Comparison of ENCODE assay signal across 28 cellular contexts in genomic region chr3:197701851-197702250, GRCh38.
"Had no signal": no experiment of that assay in that cellular context is flagged by ENCODE, and none has a peak within 500 bp of the region (broad histone marks: within the 10 kb centered on the region; RNA-seq: fewer than 3 reads in every experiment).

No MANE protein-coding gene starts in this region.

- DNase-seq: activated CD4-positive, alpha-beta T cell treated with anti-CD3 and anti-CD28 coated beads, Interleukin-2, amount 10 ng/mL, durations not matched to agents 24 days and 14 days; activated CD4-positive, alpha-beta T cell treated with anti-CD3 and anti-CD28 coated beads, Interleukin-2, amount 50 U/mL, for 48 hours; activated CD4-positive, CD25-positive, alpha-beta regulatory T cell treated with anti-CD3 and anti-CD28 coated beads, Interleukin-2, amount 50 U/mL, for 72 hours; activated CD8-positive, alpha-beta memory T cell treated with anti-CD3 and anti-CD28 coated beads, Interleukin-2, amount 10 ng/mL, durations not matched to agents 7 days and 5 days; activated effector memory CD4-positive, alpha-beta T cell treated with anti-CD3 and anti-CD28 coated beads, Interleukin-2, amount 50 U/mL, for 16 hours; activated naive CD4-positive, alpha-beta T cell treated with Interleukin-2 at 50 U/mL for 16 hours; activated naive CD8-positive, alpha-beta T cell treated with anti-CD3 and anti-CD28 coated beads, Interleukin-2, amount 10 ng/mL, durations not matched to agents 7 days and 5 days; activated T-cell treated with anti-CD3 and anti-CD28 coated beads, Interleukin-2, amount 50 U/mL, for 24 hours; aorta; body of pancreas; central memory CD4-positive, alpha-beta T cell; MG63; MV-4-11; NCI-H1092 treated with DMSO at 0.1 percent for 48 hours; NCI-H1417 treated with DMSO at 0.1 percent for 48 hours; NCI-H1694; NCI-H2029; NCI-H2107; NCI-H2171 treated with DMSO at 0.1 percent for 48 hours; NCI-H226; NCI-H526; PC-9; T-cell had no signal

- H3K4me1 Mint-ChIP-seq: activated CD4-positive, alpha-beta T cell treated with anti-CD3 and anti-CD28 coated beads, Interleukin-2, amount 10 ng/mL, durations not matched to agents 24 days and 14 days; WTC11 had no signal

- H3K4me3 Mint-ChIP-seq: activated CD4-positive, alpha-beta T cell treated with anti-CD3 and anti-CD28 coated beads, Interleukin-2, amount 10 ng/mL, durations not matched to agents 24 days and 14 days; activated CD8-positive, alpha-beta memory T cell treated with anti-CD3 and anti-CD28 coated beads, Interleukin-2, amount 10 ng/mL, durations not matched to agents 7 days and 5 days; activated naive CD8-positive, alpha-beta T cell treated with anti-CD3 and anti-CD28 coated beads, Interleukin-2, amount 10 ng/mL, durations not matched to agents 7 days and 5 days; activated T-cell treated with anti-CD3 and anti-CD28 coated beads, Interleukin-2, amount 50 U/mL, for 24 hours; activated T-helper 1 cell treated with anti-CD3 and anti-CD28 coated beads, Interleukin-12 subunit alpha, Interleukin-12 subunit beta, Interleukin-2, Interleukin-4 antibody, amounts not matched to agents 30 ng/mL and 10 ng/mL and 1 ng/mL, durations not matched to agents 14 hours and 24 hours and 36 hours; IgD-negative memory B cell; T-cell; WTC11 had no signal

- ATAC-seq: activated CD8-positive, alpha-beta memory T cell treated with anti-CD3 and anti-CD28 coated beads, Interleukin-2, amount 10 ng/mL, durations not matched to agents 7 days and 5 days; body of pancreas; Right ventricle myocardium inferior; T-cell; WTC11 had no signal

- H3K4me3 ChIP-seq: body of pancreas, MG63, PC-9, SK-N-MC had no signal

- H3K27me3 Mint-ChIP-seq: activated CD4-positive, alpha-beta T cell treated with anti-CD3 and anti-CD28 coated beads, Interleukin-2, amount 10 ng/mL, durations not matched to agents 24 days and 14 days; activated CD8-positive, alpha-beta memory T cell treated with anti-CD3 and anti-CD28 coated beads, Interleukin-2, amount 10 ng/mL, durations not matched to agents 7 days and 5 days; activated naive CD8-positive, alpha-beta T cell treated with anti-CD3 and anti-CD28 coated beads, Interleukin-2, amount 10 ng/mL, durations not matched to agents 7 days and 5 days; activated T-cell treated with anti-CD3 and anti-CD28 coated beads, Interleukin-2, amount 50 U/mL, for 24 hours; IgD-negative memory B cell; T-cell had no signal

- H3K9me3 Mint-ChIP-seq: activated CD4-positive, alpha-beta T cell treated with anti-CD3 and anti-CD28 coated beads, Interleukin-2, amount 10 ng/mL, durations not matched to agents 24 days and 14 days; activated naive CD8-positive, alpha-beta T cell treated with anti-CD3 and anti-CD28 coated beads, Interleukin-2, amount 10 ng/mL, durations not matched to agents 7 days and 5 days; activated T-cell treated with anti-CD3 and anti-CD28 coated beads, Interleukin-2, amount 50 U/mL, for 24 hours; activated T-helper 1 cell treated with anti-CD3 and anti-CD28 coated beads, Interleukin-12 subunit alpha, Interleukin-12 subunit beta, Interleukin-2, Interleukin-4 antibody, amounts not matched to agents 30 ng/mL and 10 ng/mL and 1 ng/mL, durations not matched to agents 14 hours and 24 hours and 36 hours; IgD-negative memory B cell; T-cell had no signal

- H3K27ac Mint-ChIP-seq: activated CD4-positive, alpha-beta T cell treated with anti-CD3 and anti-CD28 coated beads, Interleukin-2, amount 10 ng/mL, durations not matched to agents 24 days and 14 days; activated CD8-positive, alpha-beta memory T cell treated with anti-CD3 and anti-CD28 coated beads, Interleukin-2, amount 10 ng/mL, durations not matched to agents 7 days and 5 days; activated naive CD8-positive, alpha-beta T cell treated with anti-CD3 and anti-CD28 coated beads, Interleukin-2, amount 10 ng/mL, durations not matched to agents 7 days and 5 days; activated T-cell treated with anti-CD3 and anti-CD28 coated beads, Interleukin-2, amount 50 U/mL, for 24 hours; activated T-helper 1 cell treated with anti-CD3 and anti-CD28 coated beads, Interleukin-12 subunit alpha, Interleukin-12 subunit beta, Interleukin-2, Interleukin-4 antibody, amounts not matched to agents 30 ng/mL and 10 ng/mL and 1 ng/mL, durations not matched to agents 14 hours and 24 hours and 36 hours; T-cell; WTC11 had no signal
